ENCODE assay signal across 8 cellular contexts in the genomic region with DNA sequence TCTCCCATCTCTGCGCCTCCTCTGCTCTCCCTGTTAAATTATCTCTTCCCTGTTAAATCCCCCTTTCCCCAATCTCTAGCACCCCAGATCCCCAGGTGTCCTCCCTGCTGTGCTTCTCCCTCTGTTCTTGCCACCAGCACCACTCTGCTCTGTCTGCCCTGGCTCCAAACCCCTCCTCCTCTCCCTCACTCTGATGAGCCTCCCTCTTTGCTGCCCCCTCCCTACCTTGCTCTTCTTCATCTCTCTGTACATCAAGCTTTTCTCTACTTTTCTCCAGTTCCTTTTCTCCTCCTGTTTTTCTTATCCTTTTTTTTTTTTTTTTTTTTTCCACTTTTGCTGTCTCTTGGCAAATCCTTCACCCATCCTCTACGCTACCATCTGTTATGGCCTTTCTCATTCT. TPM values are rescaled to one million over a fixed set of nuclear protein-coding genes. Genes with fewer than 3 reads are reported as not detected.
A peak's percentile ranks its signal among the peaks of the same experiment; 100 is the strongest.
DNase-seq lines count a peak whose midpoint lies in the region; ATAC-seq, FAIRE-seq and TF ChIP-seq lines count a peak whose summit lies in the region.
"Not testable (repeated sequence)": the region's sequence is repeated elsewhere in the genome, so short reads cannot be mapped to it uniquely, and the experiment has no call there.

No MANE protein-coding gene starts in this region.

- peaks cover 16% of the 10 kb centered on the region for H3K4me1 Mint-ChIP-seq in T-helper 17 cell
- peaks cover 17% of the 10 kb centered on the region for H3K4me1 Mint-ChIP-seq in astrocyte (ENCODE audit: low read depth, unreplicated experiment)

- intact Hi-C loops in esophagus muscularis mucosa (cut with DNase I) = loop anchor here (10.0 kb wide), 1 partner anchor 47 kb away; a partner anchor contains a TSS
- intact Hi-C loops in right lobe of liver (cut with DNase I); transverse colon (cut with DNase I; ENCODE audit: low total_unique reads): not testable (repeated sequence)

- not testable (repeated sequence) for TF ChIP-seq POLR2A in esophagus muscularis mucosa (IDR thresholded peaks at IDR 0.05; ENCODE audit: low read depth); right lobe of liver (IDR thresholded peaks at IDR 0.05); transverse colon (IDR thresholded peaks at IDR 0.05)

- FAIRE-seq in astrocyte (lab: Jason Lieb, UNC) = not testable (repeated sequence)

- H3K9me3 ChIP-seq in T-helper 17 cell (ENCODE audit: control insufficient read depth, low read length, poor library complexity, severe bottlenecking); astrocyte (ENCODE audit: insufficient read depth, low read depth, low read length); esophagus muscularis mucosa; right lobe of liver; parathyroid adenoma (ENCODE audit: control insufficient read depth, low read length): not testable (repeated sequence)
- peaks cover 6 to 11% of the 10 kb centered on the region in 2 donors for H3K9me3 ChIP-seq in transverse colon

- peak overlapping the region; percentile 91 for H3K4me2 ChIP-seq in astrocyte (ENCODE audit: low read length)
- peak overlapping the region; percentile 74 for H3K4me2 ChIP-seq in parathyroid adenoma (ENCODE audit: low read length)

- H3K36me3 ChIP-seq in astrocyte (ENCODE audit: insufficient read depth, low read length); esophagus muscularis mucosa; right lobe of liver; parathyroid adenoma (ENCODE audit: control insufficient read depth, insufficient read depth, low read length); transverse colon: not testable (repeated sequence)

- peak overlapping the region; percentile 90 for H3K4me3 Mint-ChIP-seq in T-helper 17 cell
- peak overlapping the region; percentile 94 for H3K4me3 Mint-ChIP-seq in astrocyte (ENCODE audit: unreplicated experiment)

- not testable (repeated sequence) for H4K20me1 ChIP-seq in astrocyte (ENCODE audit: insufficient read depth, low read length)

- not testable (repeated sequence) for H3K79me2 ChIP-seq in astrocyte (ENCODE audit: insufficient read depth, low read length); parathyroid adenoma

- H3K27ac Mint-ChIP-seq in T-helper 17 cell (peak overlapping the region; percentile 90), astrocyte (ENCODE audit: unreplicated experiment) (peak overlapping the region; percentile 83)

- not testable (repeated sequence) for TF ChIP-seq CTCF in astrocyte (IDR thresholded peaks at IDR 0.05; ENCODE audit: insufficient read depth, low read depth, low read length); esophagus muscularis mucosa (IDR thresholded peaks at IDR 0.05); right lobe of liver (IDR thresholded peaks at IDR 0.05); parathyroid adenoma (IDR thresholded peaks at IDR 0.05); transverse colon (IDR thresholded peaks at IDR 0.05)

- H3K36me3 Mint-ChIP-seq in T-helper 17 cell (ENCODE audit: low read depth) = not testable (repeated sequence)
- peaks cover 14% of the 10 kb centered on the region for H3K36me3 Mint-ChIP-seq in astrocyte (ENCODE audit: low read depth, unreplicated experiment)

- H3K4me3 ChIP-seq in astrocyte (ENCODE audit: insufficient read depth, low read depth, low read length) (peak overlapping the region; percentile 79), esophagus muscularis mucosa (peak overlapping the region; percentile 63 to 89 (median 81)), right lobe of liver (peak overlapping the region in 2 of 3 donors; percentile 56 to 59), parathyroid adenoma (ENCODE audit: low read depth, low read length) (peak overlapping the region; percentile 72), transverse colon (peak overlapping the region in 3 of 4 donors; percentile 74 to 98 (median 94))

- in situ Hi-C loops in transverse colon (cut with MboI; ENCODE audit: low pct_ligation_motif_present in 1 of 4, low pct_unique_long_range_greater_than_20kb in 1 of 4, low sequenced_read_pairs in 3 of 4) = loop anchor here in 1 of 4 donors (5.0 kb wide), 1 partner anchor 84 kb away; a partner anchor contains a TSS

- H3K9me3 Mint-ChIP-seq in astrocyte (ENCODE audit: unreplicated experiment) = peaks cover 15% of the 10 kb centered on the region

- not testable (repeated sequence) for H3K4me1 ChIP-seq in astrocyte (ENCODE audit: insufficient read depth, low read length); right lobe of liver; parathyroid adenoma
- H3K4me1 ChIP-seq in esophagus muscularis mucosa (peaks cover 10 to 30% (median 20%) of the 10 kb centered on the region in 4 donors), transverse colon (peaks cover 12 to 61% (median 30%) of the 10 kb centered on the region in 4 donors)

- ATAC-seq in T-helper 17 cell, right lobe of liver: not testable (repeated sequence)

- DNase-seq in ELF-1 (ENCODE audit: low read depth, low spot score) = peak; percentile 36
- peak; percentile 40 for DNase-seq in NAMALWA (ENCODE audit: low spot score)
- DNase-seq in T-helper 17 cell; astrocyte (ENCODE audit: low read depth); esophagus muscularis mucosa (ENCODE audit: extremely low spot score); right lobe of liver; transverse colon: not testable (repeated sequence)

- peak overlapping the region; percentile 79 for H3K9ac ChIP-seq in astrocyte (ENCODE audit: low read length)
- not testable (repeated sequence) for H3K9ac ChIP-seq in parathyroid adenoma

- not testable (repeated sequence) for TF ChIP-seq EP300 in esophagus muscularis mucosa (IDR thresholded peaks at IDR 0.05); transverse colon (IDR thresholded peaks at IDR 0.05; ENCODE audit: low read depth)

- H3K27ac ChIP-seq in astrocyte (ENCODE audit: low read depth, low read length); right lobe of liver; parathyroid adenoma: not testable (repeated sequence)
- H3K27ac ChIP-seq in esophagus muscularis mucosa (replicated peaks in 1 of 4) (peak overlapping the region; percentile 79 to 85 (median 81)), transverse colon (peak overlapping the region; percentile 88 to 97 (median 94))

- H2AFZ ChIP-seq in astrocyte (ENCODE audit: low read depth, low read length) = peak overlapping the region; percentile 90
- not testable (repeated sequence) for H2AFZ ChIP-seq in parathyroid adenoma

- not testable (repeated sequence) for H3K27me3 Mint-ChIP-seq in T-helper 17 cell; astrocyte (ENCODE audit: low read depth, unreplicated experiment)

- WGBS in esophagus muscularis mucosa = 39% methylated on average over 2 of the region's 2 CpGs
- 44% methylated on average over 2 of the region's 2 CpGs for WGBS in right lobe of liver (ENCODE audit: insufficient coverage, low coverage, low lambda C conversion rate, missing lambda C conversion rate)
- 27 to 29% methylated on average over 2 of the region's 2 CpGs for WGBS in transverse colon (ENCODE audit: low coverage in 1 of 2), 2 donors

- not testable (repeated sequence) for H3K27me3 ChIP-seq in astrocyte (ENCODE audit: insufficient read depth, low read length); esophagus muscularis mucosa; right lobe of liver; parathyroid adenoma (ENCODE audit: control insufficient read depth, insufficient read depth, low read length); transverse colon

RNA-seq across cellular contexts. Expression of a gene that starts 18.3 kb away (rescaled TPM):
- total RNA-seq in T-helper 17 cell (1 to 10 TPM; 3.7 to 4.4 TPM), astrocyte (7.7 and 7.9 TPM in 2 replicates), esophagus muscularis mucosa (1 to 10 TPM; 2.5 to 3.7 (median 3.1) TPM), right lobe of liver (1 to 10 TPM in 1 of 6 experiments, under 1 TPM in 5; 0.37 to 2.0 (median 0.76) TPM), transverse colon (10 to 100 TPM in 3 of 4 donors, 1 to 10 TPM in 1; 3.4 to 12.6 (median 11.8) TPM)

RNA-seq across cellular contexts. Expression of a gene that starts 21.2 kb away (rescaled TPM):
- total RNA-seq in T-helper 17 cell (1 to 10 TPM; 3.5 to 4.8 TPM), astrocyte (10.3 and 12.2 TPM in 2 replicates), esophagus muscularis mucosa (10 to 100 TPM in 1 of 4 donors, 1 to 10 TPM in 3; 4.0 to 12.9 (median 6.0) TPM), right lobe of liver (1 to 10 TPM in 5 of 6 experiments, under 1 TPM in 1; 0.68 to 3.5 (median 1.9) TPM), transverse colon (100 to 1,000 TPM in 1 of 4 donors, 10 to 100 TPM in 2, 1 to 10 TPM in 1; 6.0 to 150 (median 13.9) TPM)

RNA-seq across cellular contexts. Expression of a gene that starts 44.1 kb away (rescaled TPM):
- total RNA-seq in T-helper 17 cell = 1 to 10 TPM; 4.0 to 5.1 TPM
- 28.0 and 31.6 TPM in 2 replicates for total RNA-seq in astrocyte
- total RNA-seq in esophagus muscularis mucosa = 10 to 100 TPM in 2 of 4 donors, 1 to 10 TPM in 2; 4.2 to 11.6 (median 10.2) TPM
- 1 to 10 TPM in 3 of 6 experiments, under 1 TPM in 2, not detected in 1; 0.68 to 5.0 (median 1.1) TPM for total RNA-seq in right lobe of liver
- total RNA-seq in transverse colon = 10 to 100 TPM in 2 of 4 donors, 1 to 10 TPM in 2; 2.8 to 23.1 (median 11.5) TPM
